8 cellular contexts compared by ENCODE assay signal in the genomic region with DNA sequence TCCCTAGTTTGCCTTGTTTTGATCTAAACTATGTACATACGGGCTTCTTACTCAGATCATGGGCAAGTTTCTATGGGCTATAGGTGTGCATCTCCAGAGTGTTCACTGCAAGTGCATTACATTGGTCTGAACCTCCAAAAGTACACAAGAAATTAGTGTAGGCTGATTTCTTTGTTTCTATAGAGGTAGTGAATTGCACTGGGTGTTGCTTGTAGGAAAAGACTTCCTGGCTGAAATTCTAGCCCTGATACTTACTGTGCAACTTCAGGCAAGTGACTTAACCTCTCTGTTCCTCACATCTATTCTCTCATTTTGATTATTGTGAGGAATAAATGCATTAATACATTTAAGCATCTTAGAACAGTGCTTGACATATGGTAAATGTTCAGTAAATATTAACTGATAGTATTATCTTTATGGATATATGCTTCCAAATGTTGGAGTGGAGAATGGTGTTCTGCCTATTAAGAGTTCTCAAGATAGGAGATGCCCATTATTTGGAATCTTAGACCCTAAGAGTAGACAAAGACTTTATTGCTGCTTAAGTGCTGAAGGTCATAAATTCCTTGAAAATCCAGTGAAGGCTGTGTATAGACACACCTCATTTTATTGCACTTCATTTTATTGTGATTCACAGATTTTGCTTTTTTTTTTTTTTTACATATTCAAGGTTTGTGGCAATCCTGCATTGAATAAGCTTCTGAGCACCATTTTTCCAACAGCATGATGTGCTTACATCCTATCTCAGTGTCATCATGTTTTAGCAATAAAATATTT. TPM values are rescaled to one million over a fixed set of nuclear protein-coding genes. Genes with fewer than 3 reads are reported as not detected.
"Had no signal": no experiment of that assay in that cellular context is flagged by ENCODE, and none has a peak within 500 bp of the region (broad histone marks: within the 10 kb centered on the region; RNA-seq: fewer than 3 reads in every experiment).

No MANE protein-coding gene starts in this region.

- H3K27ac ChIP-seq: GM23248 had no signal

- H3K9ac ChIP-seq: GM23248 had no signal

- H3K27ac Mint-ChIP-seq: H9 had no signal

- DNase-seq: GM23248, GOT3, H9, HCEC 1CT, IMR-90, KBM-7 had no signal

- FAIRE-seq: H54, HTR-8/SVneo had no signal

- H3K4me3 Mint-ChIP-seq: H9 had no signal

- H3K4me3 ChIP-seq: GM23248 had no signal

- H2AFZ ChIP-seq: GM23248 had no signal

- H3K4me1 Mint-ChIP-seq: H9 had no signal

- H3K9me3 Mint-ChIP-seq: H9 had no signal

RNA-seq across cellular contexts. Expression of gene TLR4, which starts 38.4 kb away (rescaled TPM):
- polyA plus RNA-seq: IMR-90 had no signal
